Comparison of ENCODE assay signal across 1 cellular context in genomic region chr21:43782741-43783700, GRCh38.
TF ChIP-seq lines count a peak whose summit lies in the region.

No MANE protein-coding gene starts in this region.

TF ChIP-seq in HepG2, 621 proteins besides CTCF, POLR2A, EP300 and RAD21 (continued from another document and continues in another):
- no peak for TF ChIP-seq MXD3 (CRISPR knock-in tag; IDR thresholded peaks at IDR 0.05)
- peak; percentile 91 for TF ChIP-seq ZNF12 (CRISPR knock-in tag; IDR thresholded peaks at IDR 0.05)
- TF ChIP-seq ZNF747 (CRISPR knock-in tag; IDR thresholded peaks at IDR 0.05; ENCODE audit: borderline replicate concordance): peak; percentile 89; the same call in 1 of the 2 replicates
- TF ChIP-seq ZBTB37 (CRISPR knock-in tag; IDR thresholded peaks at IDR 0.05): no peak
- peak; percentile 54; the same call in 1 of the 2 replicates for TF ChIP-seq TAF1 (CRISPR knock-in tag; IDR thresholded peaks at IDR 0.05)
- no peak for TF ChIP-seq PTBP1 (IDR thresholded peaks at IDR 0.05; ENCODE audit: low read depth, low read length, poor library complexity, severe bottlenecking)
- TF ChIP-seq IKZF5 (CRISPR knock-in tag; IDR thresholded peaks at IDR 0.05): peak; percentile 69; the same call in 1 of the 2 replicates
- TF ChIP-seq KDM2A (CRISPR knock-in tag; IDR thresholded peaks at IDR 0.05; ENCODE audit: borderline replicate concordance, low read depth): peak; percentile 64; the same call in 1 of the 2 replicates
- TF ChIP-seq ZNF101 (CRISPR knock-in tag; IDR thresholded peaks at IDR 0.05; ENCODE audit: borderline replicate concordance, low read depth): no peak
- peak; percentile 74; the same call in 1 of the 2 replicates for TF ChIP-seq PITX1 (CRISPR knock-in tag; IDR thresholded peaks at IDR 0.05)
- TF ChIP-seq, protein P1, sequence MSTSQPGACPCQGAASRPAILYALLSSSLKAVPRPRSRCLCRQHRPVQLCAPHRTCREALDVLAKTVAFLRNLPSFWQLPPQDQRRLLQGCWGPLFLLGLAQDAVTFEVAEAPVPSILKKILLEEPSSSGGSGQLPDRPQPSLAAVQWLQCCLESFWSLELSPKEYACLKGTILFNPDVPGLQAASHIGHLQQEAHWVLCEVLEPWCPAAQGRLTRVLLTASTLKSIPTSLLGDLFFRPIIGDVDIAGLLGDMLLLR (CRISPR knock-in tag; IDR thresholded peaks at IDR 0.05): no peak; the same call in 1 of the 2 replicates
- 0 out of 2 replicates have a peak, but pooled peaks have one; percentile 77 for TF ChIP-seq ZSCAN31 (CRISPR knock-in tag; IDR thresholded peaks at IDR 0.05; ENCODE audit: low read depth)
- no peak; the same call in 1 of the 2 replicates for TF ChIP-seq ZNF589 (CRISPR knock-in tag; conservative IDR thresholded peaks at IDR 0.05)
- peak; percentile 88 for TF ChIP-seq FOXA3 (CRISPR knock-in tag; IDR thresholded peaks at IDR 0.05)
- TF ChIP-seq ZNF724P (CRISPR knock-in tag; IDR thresholded peaks at IDR 0.05; ENCODE audit: borderline replicate concordance): no peak
- peak; percentile 22; the same call in 1 of the 3 replicates for TF ChIP-seq MXI1 (IDR thresholded peaks at IDR 0.05; ENCODE audit: borderline replicate concordance, low read depth, low read length)
- peak; percentile 63; the same call in 1 of the 2 replicates for TF ChIP-seq ZSCAN21 (CRISPR knock-in tag; IDR thresholded peaks at IDR 0.05; ENCODE audit: borderline replicate concordance)
- peak; percentile 90 for TF ChIP-seq SMAD3 (CRISPR knock-in tag; IDR thresholded peaks at IDR 0.05)
- TF ChIP-seq ZBTB7A (CRISPR knock-in tag; IDR thresholded peaks at IDR 0.05): peak; percentile 85
- TF ChIP-seq KLF9 (CRISPR knock-in tag; IDR thresholded peaks at IDR 0.05; ENCODE audit: low read depth): no peak
- peak; percentile 62; the same call in 1 of the 2 replicates for TF ChIP-seq ZMYM4 (CRISPR knock-in tag; IDR thresholded peaks at IDR 0.05)
- TF ChIP-seq, protein P2, sequence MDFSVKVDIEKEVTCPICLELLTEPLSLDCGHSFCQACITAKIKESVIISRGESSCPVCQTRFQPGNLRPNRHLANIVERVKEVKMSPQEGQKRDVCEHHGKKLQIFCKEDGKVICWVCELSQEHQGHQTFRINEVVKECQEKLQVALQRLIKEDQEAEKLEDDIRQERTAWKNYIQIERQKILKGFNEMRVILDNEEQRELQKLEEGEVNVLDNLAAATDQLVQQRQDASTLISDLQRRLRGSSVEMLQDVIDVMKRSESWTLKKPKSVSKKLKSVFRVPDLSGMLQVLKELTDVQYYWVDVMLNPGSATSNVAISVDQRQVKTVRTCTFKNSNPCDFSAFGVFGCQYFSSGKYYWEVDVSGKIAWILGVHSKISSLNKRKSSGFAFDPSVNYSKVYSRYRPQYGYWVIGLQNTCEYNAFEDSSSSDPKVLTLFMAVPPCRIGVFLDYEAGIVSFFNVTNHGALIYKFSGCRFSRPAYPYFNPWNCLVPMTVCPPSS (IDR thresholded peaks at IDR 0.05): no peak
- TF ChIP-seq ZNF333 (CRISPR knock-in tag; IDR thresholded peaks at IDR 0.05; ENCODE audit: borderline replicate concordance): no peak
- 0 out of 2 replicates have a peak, but pooled peaks have one; percentile 80 for TF ChIP-seq TOE1 (CRISPR knock-in tag; IDR thresholded peaks at IDR 0.05)
- peak; percentile 70 for TF ChIP-seq KMT2B (CRISPR knock-in tag; IDR thresholded peaks at IDR 0.05)
- TF ChIP-seq TOPORS (CRISPR knock-in tag; IDR thresholded peaks at IDR 0.05): peak; percentile 82
- TF ChIP-seq AGO2 (optimal IDR thresholded peaks at IDR 0.05; ENCODE audit: low read depth, low read length): no peak
- no peak for TF ChIP-seq ATF3 (CRISPR knock-in tag; IDR thresholded peaks at IDR 0.05)
- TF ChIP-seq ZBTB38 (CRISPR knock-in tag; IDR thresholded peaks at IDR 0.05): peak; percentile 91
- TF ChIP-seq SRY (CRISPR knock-in tag; IDR thresholded peaks at IDR 0.05): no peak
- no peak for TF ChIP-seq TEAD2 (CRISPR knock-in tag; IDR thresholded peaks at IDR 0.05)
- peak; percentile 79 for TF ChIP-seq BCL6 (CRISPR knock-in tag; IDR thresholded peaks at IDR 0.05)
- peak; percentile 95 for TF ChIP-seq PHF21A (CRISPR knock-in tag; IDR thresholded peaks at IDR 0.05)
- no peak for TF ChIP-seq ZXDC (CRISPR knock-in tag; IDR thresholded peaks at IDR 0.05)
- TF ChIP-seq ZNF343 (CRISPR knock-in tag; IDR thresholded peaks at IDR 0.05): no peak
- no peak for TF ChIP-seq KLF12 (CRISPR knock-in tag; IDR thresholded peaks at IDR 0.05; ENCODE audit: borderline replicate concordance)
- TF ChIP-seq ZNF790 (CRISPR knock-in tag; IDR thresholded peaks at IDR 0.05; ENCODE audit: borderline replicate concordance): no peak
- no peak for TF ChIP-seq ZNF382 (CRISPR knock-in tag; IDR thresholded peaks at IDR 0.05; ENCODE audit: borderline replicate concordance)
- no peak for TF ChIP-seq ZNF232 (CRISPR knock-in tag; IDR thresholded peaks at IDR 0.05; ENCODE audit: borderline replicate concordance)
- TF ChIP-seq CEBPB (IDR thresholded peaks at IDR 0.05; ENCODE audit: borderline replicate concordance, low read depth, low read length): peak; percentile 99
- TF ChIP-seq NFYB (CRISPR knock-in tag; IDR thresholded peaks at IDR 0.05): no peak
- no peak for TF ChIP-seq ZNF646 (CRISPR knock-in tag; IDR thresholded peaks at IDR 0.05)
- TF ChIP-seq ZMYM3 (CRISPR knock-in tag; IDR thresholded peaks at IDR 0.05): peak; percentile 87
- peak; percentile 88 for TF ChIP-seq DPF2 (CRISPR knock-in tag; IDR thresholded peaks at IDR 0.05; ENCODE audit: borderline replicate concordance, low read depth)
- TF ChIP-seq, protein P3, sequence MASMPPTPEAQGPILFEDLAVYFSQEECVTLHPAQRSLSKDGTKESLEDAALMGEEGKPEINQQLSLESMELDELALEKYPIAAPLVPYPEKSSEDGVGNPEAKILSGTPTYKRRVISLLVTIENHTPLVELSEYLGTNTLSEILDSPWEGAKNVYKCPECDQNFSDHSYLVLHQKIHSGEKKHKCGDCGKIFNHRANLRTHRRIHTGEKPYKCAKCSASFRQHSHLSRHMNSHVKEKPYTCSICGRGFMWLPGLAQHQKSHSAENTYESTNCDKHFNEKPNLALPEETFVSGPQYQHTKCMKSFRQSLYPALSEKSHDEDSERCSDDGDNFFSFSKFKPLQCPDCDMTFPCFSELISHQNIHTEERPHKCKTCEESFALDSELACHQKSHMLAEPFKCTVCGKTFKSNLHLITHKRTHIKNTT (CRISPR knock-in tag; IDR thresholded peaks at IDR 0.05): no peak
- TF ChIP-seq YY1 (IDR thresholded peaks at IDR 0.05; ENCODE audit: insufficient read depth, insufficient replicate concordance, low read depth, low read length): no peak
- peak; percentile 88 for TF ChIP-seq ZNF710 (CRISPR knock-in tag; IDR thresholded peaks at IDR 0.05; ENCODE audit: borderline replicate concordance)
- no peak for TF ChIP-seq MTA1 (CRISPR knock-in tag; IDR thresholded peaks at IDR 0.05; ENCODE audit: borderline replicate concordance)
- peak; percentile 31; the same call in 1 of the 2 replicates for TF ChIP-seq GABPB1 (CRISPR knock-in tag; IDR thresholded peaks at IDR 0.05)
- no peak for TF ChIP-seq ZSCAN30 (CRISPR knock-in tag; IDR thresholded peaks at IDR 0.05)
- no peak for TF ChIP-seq NFE2L2 (IDR thresholded peaks at IDR 0.05; ENCODE audit: low read length)
- TF ChIP-seq ZNF3 (CRISPR knock-in tag; IDR thresholded peaks at IDR 0.05): 0 out of 2 replicates have a peak, but pooled peaks have one; percentile 26
